Comparison of ENCODE assay signal across 9 cellular contexts in genomic region chr4:77586953-77587383, GRCh38. TPM values are rescaled to one million over a fixed set of nuclear protein-coding genes. Genes with fewer than 3 reads are reported as not detected.
DNase-seq lines count a peak whose midpoint lies in the region; ATAC-seq lines count a peak whose summit lies in the region.
"Had no signal": no experiment of that assay in that cellular context is flagged by ENCODE, and none has a peak within 500 bp of the region (broad histone marks: within the 10 kb centered on the region; RNA-seq: fewer than 3 reads in every experiment).

No MANE protein-coding gene starts in this region.

- no peak overlapping the region for H3K4me3 Mint-ChIP-seq in activated CD4-positive, alpha-beta T cell treated with anti-CD3 and anti-CD28 coated beads, Interleukin-2, amount 10 ng/mL, durations not matched to agents 7 days and 5 days
- H3K4me3 Mint-ChIP-seq in naive thymus-derived CD4-positive, alpha-beta T cell = peak overlapping the region in 1 of 10 donors; percentile 64

- POLR2A ChIA-PET in activated CD4-positive, alpha-beta T cell treated with anti-CD3 and anti-CD28 coated beads, Interleukin-2, amount 10 ng/mL, durations not matched to agents 7 days and 5 days (lab: Charles Lee) = interaction anchor here (0.6 kb wide), 1 partner anchor 275 kb away, joined by 3 read pairs; the partner anchor contains the start of gene MRPL1
- POLR2A ChIA-PET in naive thymus-derived CD4-positive, alpha-beta T cell (lab: Charles Lee) = no interaction called here

- no peaks in the 10 kb centered on the region for H3K9me3 ChIP-seq in naive thymus-derived CD4-positive, alpha-beta T cell (ENCODE audit: control insufficient read depth in 2 of 3, low read length in 3 of 3)
- H3K9me3 ChIP-seq in effector memory CD4-positive, alpha-beta T cell (ENCODE audit: control insufficient read depth, low read length) = no peaks in the 10 kb centered on the region

- peaks cover 4% of the 10 kb centered on the region for H3K9me3 Mint-ChIP-seq in activated CD4-positive, alpha-beta T cell treated with anti-CD3 and anti-CD28 coated beads, Interleukin-2, amount 10 ng/mL, durations not matched to agents 7 days and 5 days
- H3K9me3 Mint-ChIP-seq in naive thymus-derived CD4-positive, alpha-beta T cell = no peaks in the 10 kb centered on the region

- H3K4me3 ChIP-seq in naive thymus-derived CD4-positive, alpha-beta T cell (ENCODE audit: low read length) = no peak overlapping the region
- no peak overlapping the region for H3K4me3 ChIP-seq in effector memory CD4-positive, alpha-beta T cell (ENCODE audit: insufficient read depth, low read depth, low read length, poor library complexity, severe bottlenecking)

- CTCF ChIA-PET in activated CD4-positive, alpha-beta T cell treated with anti-CD3 and anti-CD28 coated beads, Interleukin-2, amount 10 ng/mL, durations not matched to agents 7 days and 5 days (lab: Charles Lee) = interaction anchor here (0.8 to 1.6 kb wide), 3 partner anchors 13 to 14 kb away, joined by 3 to 4 read pairs (median 3); no protein-coding TSS in a partner anchor
- CTCF ChIA-PET in naive thymus-derived CD4-positive, alpha-beta T cell (lab: Charles Lee) = no interaction called here

- intact Hi-C loops in naive thymus-derived CD4-positive, alpha-beta T cell (cut with micrococcal nuclease) = loop anchor here in 1 of 2 donors (1.0 to 2.0 kb wide), 5 partner anchors 8 to 275 kb away; partner anchors contain the start of gene MRPL1
- intact Hi-C loops in head of caudate nucleus (cut with DNase I) = no loop called here

- no peak overlapping the region for H3K27ac ChIP-seq in naive thymus-derived CD4-positive, alpha-beta T cell (ENCODE audit: low read depth, low read length)
- no peak overlapping the region for H3K27ac ChIP-seq in effector memory CD4-positive, alpha-beta T cell (ENCODE audit: insufficient read depth, low read length, poor library complexity, severe bottlenecking)

- no peaks in the 10 kb centered on the region for H3K36me3 Mint-ChIP-seq in activated CD4-positive, alpha-beta T cell treated with anti-CD3 and anti-CD28 coated beads, Interleukin-2, amount 10 ng/mL, durations not matched to agents 7 days and 5 days (ENCODE audit: low read depth)
- H3K36me3 Mint-ChIP-seq in naive thymus-derived CD4-positive, alpha-beta T cell = no peaks in the 10 kb centered on the region

- no peak overlapping the region for H3K27ac Mint-ChIP-seq in activated CD4-positive, alpha-beta T cell treated with anti-CD3 and anti-CD28 coated beads, Interleukin-2, amount 10 ng/mL, durations not matched to agents 7 days and 5 days
- peak overlapping the region in 2 of 9 donors; percentile 10 to 75 for H3K27ac Mint-ChIP-seq in naive thymus-derived CD4-positive, alpha-beta T cell

- no peaks in the 10 kb centered on the region for H3K4me1 ChIP-seq in naive thymus-derived CD4-positive, alpha-beta T cell (ENCODE audit: control insufficient read depth in 2 of 2, insufficient read depth in 2 of 2, low read length in 2 of 2)
- H3K4me1 ChIP-seq in effector memory CD4-positive, alpha-beta T cell (ENCODE audit: control insufficient read depth, insufficient read depth, low read length, poor library complexity, severe bottlenecking) = no peaks in the 10 kb centered on the region

- peaks cover 38% of the 10 kb centered on the region for H3K4me1 Mint-ChIP-seq in activated CD4-positive, alpha-beta T cell treated with anti-CD3 and anti-CD28 coated beads, Interleukin-2, amount 10 ng/mL, durations not matched to agents 7 days and 5 days
- peaks cover 0 to 33% (median 9%) of the 10 kb centered on the region in 7 donors for H3K4me1 Mint-ChIP-seq in naive thymus-derived CD4-positive, alpha-beta T cell

- ATAC-seq in HG03342 (IDR thresholded peaks at IDR 0.05; ENCODE audit: unreplicated experiment) = peak; percentile 98
- ATAC-seq in naive thymus-derived CD4-positive, alpha-beta T cell = peak; percentile 89

- no peaks in the 10 kb centered on the region for H3K27me3 ChIP-seq in naive thymus-derived CD4-positive, alpha-beta T cell (ENCODE audit: control insufficient read depth in 2 of 2, insufficient read depth in 2 of 2, low read length in 2 of 2)
- H3K27me3 ChIP-seq in effector memory CD4-positive, alpha-beta T cell (replicated peaks; ENCODE audit: control insufficient read depth, insufficient read depth, low read length, poor library complexity, severe bottlenecking) = peaks cover 4% of the 10 kb centered on the region

- H3K36me3 ChIP-seq in naive thymus-derived CD4-positive, alpha-beta T cell (ENCODE audit: control insufficient read depth in 2 of 3, insufficient read depth in 3 of 3, low read length in 3 of 3) = no peaks in the 10 kb centered on the region
- H3K36me3 ChIP-seq in effector memory CD4-positive, alpha-beta T cell (ENCODE audit: control insufficient read depth, insufficient read depth, low read length) = no peaks in the 10 kb centered on the region

- no peaks in the 10 kb centered on the region for H3K27me3 Mint-ChIP-seq in activated CD4-positive, alpha-beta T cell treated with anti-CD3 and anti-CD28 coated beads, Interleukin-2, amount 10 ng/mL, durations not matched to agents 7 days and 5 days
- H3K27me3 Mint-ChIP-seq in naive thymus-derived CD4-positive, alpha-beta T cell = peaks cover 0 to 9% (median 0%) of the 10 kb centered on the region in 5 donors

- peak; percentile 32 for DNase-seq in AG20443 (ENCODE audit: low spot score)
- DNase-seq in GM19240 (ENCODE audit: insufficient read length, low spot score) = peak; percentile 44
- peak; percentile 53 for DNase-seq in activated CD4-positive, alpha-beta T cell treated with anti-CD3 and anti-CD28 coated beads, Interleukin-2, amount 10 ng/mL, durations not matched to agents 7 days and 5 days
- DNase-seq in naive thymus-derived CD4-positive, alpha-beta T cell = peak in 2 of 9 donors; percentile 8 to 64
- DNase-seq in NCI-H1105 (lab: John Stamatoyannopoulos, UW) = no peak
- DNase-seq in effector memory CD4-positive, alpha-beta T cell = no peak
- DNase-seq in head of caudate nucleus = no peak

RNA-seq across cellular contexts. Expression of gene CXCL13, which starts 18.7 kb away (rescaled TPM):
- total RNA-seq in activated CD4-positive, alpha-beta T cell treated with anti-CD3 and anti-CD28 coated beads, Interleukin-2, amount 10 ng/mL, durations not matched to agents 7 days and 5 days = not detected
- under 1 TPM in 1 of 5 experiments, not detected in 4; 0.56 TPM for total RNA-seq in naive thymus-derived CD4-positive, alpha-beta T cell
- polyA plus RNA-seq in naive thymus-derived CD4-positive, alpha-beta T cell = not detected
- total RNA-seq: pulmonary artery endothelial cell had no signal

Comparison
In these comparisons a context has a peak if more than half of its experiments do, and no peak if none do; other contexts are left out.
1. DNase-seq: peak in AG20443 (single experiment), GM19240 (single experiment) and activated CD4-positive, alpha-beta T cell treated with anti-CD3 and anti-CD28 coated beads, Interleukin-2, amount 10 ng/mL, durations not matched to agents 7 days and 5 days (single experiment); none in NCI-H1105 (single experiment), effector memory CD4-positive, alpha-beta T cell (0 of 3) and head of caudate nucleus (0 of 42).